ENCODE assay signal across 8 cellular contexts in genomic region chr6:52352239-52353008, GRCh38. TPM values are rescaled to one million over a fixed set of nuclear protein-coding genes. Genes with fewer than 3 reads are reported as not detected.
DNase-seq lines count a peak whose midpoint lies in the region; ATAC-seq and TF ChIP-seq lines count a peak whose summit lies in the region.

No MANE protein-coding gene starts in this region.

- DNase-seq in Calu3: peak; percentile 70
- peak; percentile 87 to 100 for DNase-seq in NOMO-1 (lab: John Stamatoyannopoulos, UW; ENCODE audit: unreplicated experiment in 2 of 2)
- DNase-seq in choroid plexus epithelial cell (ENCODE audit: low read depth): peak; percentile 95
- peak; percentile 29 for DNase-seq in naive B cell
- DNase-seq in activated CD8-positive, alpha-beta memory T cell treated with anti-CD3 and anti-CD28 coated beads, Interleukin-2, amount 10 ng/mL, durations not matched to agents 7 days and 5 days: no peak
- DNase-seq in NCI-H1105 treated with DMSO at 0.1 percent for 48 hours (lab: John Stamatoyannopoulos, UW): no peak

- no peak overlapping the region for H3K4me3 ChIP-seq in choroid plexus epithelial cell (ENCODE audit: low read depth, low read length)

- H3K27ac Mint-ChIP-seq in Calu3 (ENCODE audit: unreplicated experiment) (peak overlapping the region; percentile 91), naive B cell (peak overlapping the region; percentile 18 to 97 (median 78))
- H3K27ac Mint-ChIP-seq in activated CD8-positive, alpha-beta memory T cell treated with anti-CD3 and anti-CD28 coated beads, Interleukin-2, amount 10 ng/mL, durations not matched to agents 7 days and 5 days: no peak overlapping the region

- CTCF ChIA-PET in Calu3 (lab: Charles Lee): interaction anchor here (0.6 to 2.2 kb wide), 14 partner anchors 9 to 68 kb away, joined by 3 to 12 read pairs (median 6); partner anchors contain the start of genes MCM3 and PAQR8
- CTCF ChIA-PET in activated CD8-positive, alpha-beta memory T cell treated with anti-CD3 and anti-CD28 coated beads, Interleukin-2, amount 10 ng/mL, durations not matched to agents 7 days and 5 days (lab: Charles Lee): interaction anchor here (0.9 to 2.4 kb wide), 3 partner anchors 10 to 66 kb away, joined by 3 to 7 read pairs (median 3); partner anchors contain the start of gene PAQR8

- no peaks in the 10 kb centered on the region for H3K36me3 Mint-ChIP-seq in Calu3 (ENCODE audit: insufficient read depth, unreplicated experiment)
- H3K36me3 Mint-ChIP-seq in naive B cell: no peaks in the 10 kb centered on the region
- no peaks in the 10 kb centered on the region for H3K36me3 Mint-ChIP-seq in activated CD8-positive, alpha-beta memory T cell treated with anti-CD3 and anti-CD28 coated beads, Interleukin-2, amount 10 ng/mL, durations not matched to agents 7 days and 5 days

- TF ChIP-seq CTCF in Calu3 (IDR thresholded peaks at IDR 0.05; ENCODE audit: unreplicated experiment) (no peak), choroid plexus epithelial cell (conservative IDR thresholded peaks at IDR 0.05; ENCODE audit: low read depth, low read length) (no peak)

- H3K4me1 Mint-ChIP-seq in Calu3 (ENCODE audit: low read depth, unreplicated experiment): peaks cover 45% of the 10 kb centered on the region
- peaks cover 29 to 38% (median 36%) of the 10 kb centered on the region in 3 donors for H3K4me1 Mint-ChIP-seq in naive B cell
- H3K4me1 Mint-ChIP-seq in activated CD8-positive, alpha-beta memory T cell treated with anti-CD3 and anti-CD28 coated beads, Interleukin-2, amount 10 ng/mL, durations not matched to agents 7 days and 5 days: peaks cover 12% of the 10 kb centered on the region

- H3K27me3 Mint-ChIP-seq in Calu3 (ENCODE audit: unreplicated experiment) (no peaks in the 10 kb centered on the region), naive B cell (no peaks in the 10 kb centered on the region)
- H3K27me3 Mint-ChIP-seq in activated CD8-positive, alpha-beta memory T cell treated with anti-CD3 and anti-CD28 coated beads, Interleukin-2, amount 10 ng/mL, durations not matched to agents 7 days and 5 days: peaks cover 5% of the 10 kb centered on the region

- peak overlapping the region; percentile 15 for H3K4me3 Mint-ChIP-seq in Calu3 (ENCODE audit: low read depth, unreplicated experiment)
- peak overlapping the region in 7 of 8 donors; percentile 11 to 84 (median 29) for H3K4me3 Mint-ChIP-seq in naive B cell
- no peak overlapping the region for H3K4me3 Mint-ChIP-seq in activated CD8-positive, alpha-beta memory T cell treated with anti-CD3 and anti-CD28 coated beads, Interleukin-2, amount 10 ng/mL, durations not matched to agents 7 days and 5 days

- ATAC-seq in GM19324 (IDR thresholded peaks at IDR 0.05; ENCODE audit: low FRiP score, unreplicated experiment) (peak; percentile 81), HG03159 (IDR thresholded peaks at IDR 0.05; ENCODE audit: unreplicated experiment) (peak; percentile 86), naive B cell (ENCODE audit: low read depth in 2 of 2) (peak; percentile 52 to 60)
- no peak for ATAC-seq in activated CD8-positive, alpha-beta memory T cell treated with anti-CD3 and anti-CD28 coated beads, Interleukin-2, amount 10 ng/mL, durations not matched to agents 7 days and 5 days

- BruUV-seq in Calu3 (replicated peaks; lab: Mats Ljungman, UMichigan): no TSS peak

- H3K9me3 Mint-ChIP-seq in Calu3 (ENCODE audit: low read depth, unreplicated experiment): no peaks in the 10 kb centered on the region
- H3K9me3 Mint-ChIP-seq in naive B cell: no peaks in the 10 kb centered on the region
- no peaks in the 10 kb centered on the region for H3K9me3 Mint-ChIP-seq in activated CD8-positive, alpha-beta memory T cell treated with anti-CD3 and anti-CD28 coated beads, Interleukin-2, amount 10 ng/mL, durations not matched to agents 7 days and 5 days (ENCODE audit: low read depth)

- intact Hi-C loops in Calu3 (cut with micrococcal nuclease; ENCODE audit: unreplicated experiment): no loop called here

RNA-seq across cellular contexts. Expression of gene PAQR8, which starts 9.5 kb away (rescaled TPM):
- total RNA-seq in Calu3 (2022): 16.1 and 16.3 TPM in 2 replicates
- polyA plus RNA-seq in naive B cell (ENCODE audit: low read depth in 6 of 6): 1 to 10 TPM; 2.4 to 6.2 (median 5.9) TPM
- total RNA-seq in activated CD8-positive, alpha-beta memory T cell treated with anti-CD3 and anti-CD28 coated beads, Interleukin-2, amount 10 ng/mL, durations not matched to agents 7 days and 5 days: 10 to 100 TPM; 12.1 to 12.5 TPM

Comparison
In these comparisons a context has a peak if more than half of its experiments do, and no peak if none do; other contexts are left out.
1. DNase-seq: peak in Calu3 (single experiment), NOMO-1 (2 of 2), choroid plexus epithelial cell (single experiment) and naive B cell (single experiment); none in activated CD8-positive, alpha-beta memory T cell treated with anti-CD3 and anti-CD28 coated beads, Interleukin-2, amount 10 ng/mL, durations not matched to agents 7 days and 5 days (single experiment) and NCI-H1105 treated with DMSO at 0.1 percent for 48 hours (single experiment).